Comparison of ENCODE assay signal across 1 cellular context in the genomic region with DNA sequence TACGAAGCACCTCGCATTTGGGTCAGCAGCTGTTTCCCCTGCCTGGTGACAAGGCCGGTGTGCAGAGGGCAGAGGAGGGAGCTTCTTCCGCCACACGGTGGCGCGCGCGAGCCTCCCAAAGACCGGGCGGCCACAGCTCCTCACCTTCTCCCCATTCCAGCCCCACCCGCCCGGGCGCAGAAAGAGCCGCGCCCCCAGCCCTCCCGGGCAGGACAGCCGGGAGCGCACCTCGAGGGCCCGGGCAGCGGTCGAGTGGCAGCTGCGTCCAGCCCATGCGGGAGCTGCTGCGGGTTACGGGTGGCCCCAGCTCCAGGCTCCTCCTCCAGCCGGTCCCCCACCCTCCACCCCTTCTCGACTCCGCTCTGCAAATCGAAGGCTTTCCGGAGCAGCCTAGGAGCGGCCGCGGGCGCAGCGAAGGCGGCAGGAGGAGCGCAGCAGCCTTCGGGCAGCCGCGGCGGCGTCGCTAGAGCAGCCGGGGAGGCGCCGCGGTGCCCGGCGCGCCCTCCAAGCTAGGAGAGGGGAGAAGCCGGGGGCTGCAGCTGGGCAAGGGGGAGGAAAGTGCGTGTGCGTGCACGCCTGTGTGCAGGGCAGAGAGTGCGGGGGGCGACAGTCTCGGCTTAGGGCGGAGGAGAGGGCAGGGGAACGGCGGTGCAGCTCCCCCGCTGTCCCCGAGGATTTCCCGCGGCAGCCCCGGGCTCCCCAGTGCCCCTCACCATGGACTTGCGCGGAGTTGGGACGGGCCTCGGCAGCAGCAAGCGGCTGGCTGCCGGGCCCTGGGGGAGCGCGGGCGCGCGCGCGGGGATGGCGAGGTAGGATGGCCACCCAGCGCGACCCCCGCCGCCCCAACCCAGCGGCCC.
A peak's percentile ranks its signal among the peaks of the same experiment; 100 is the strongest.
TF ChIP-seq lines count a peak whose summit lies in the region.

A gene (plus strand): TSS at position 348 of the 857 bp plus-strand sequence. CDS start 635 bp downstream, outside the sequence.

TF ChIP-seq in HepG2, 621 proteins besides CTCF, POLR2A, EP300 and RAD21 (continued from another document and continues in another):
- TF ChIP-seq, protein P1, sequence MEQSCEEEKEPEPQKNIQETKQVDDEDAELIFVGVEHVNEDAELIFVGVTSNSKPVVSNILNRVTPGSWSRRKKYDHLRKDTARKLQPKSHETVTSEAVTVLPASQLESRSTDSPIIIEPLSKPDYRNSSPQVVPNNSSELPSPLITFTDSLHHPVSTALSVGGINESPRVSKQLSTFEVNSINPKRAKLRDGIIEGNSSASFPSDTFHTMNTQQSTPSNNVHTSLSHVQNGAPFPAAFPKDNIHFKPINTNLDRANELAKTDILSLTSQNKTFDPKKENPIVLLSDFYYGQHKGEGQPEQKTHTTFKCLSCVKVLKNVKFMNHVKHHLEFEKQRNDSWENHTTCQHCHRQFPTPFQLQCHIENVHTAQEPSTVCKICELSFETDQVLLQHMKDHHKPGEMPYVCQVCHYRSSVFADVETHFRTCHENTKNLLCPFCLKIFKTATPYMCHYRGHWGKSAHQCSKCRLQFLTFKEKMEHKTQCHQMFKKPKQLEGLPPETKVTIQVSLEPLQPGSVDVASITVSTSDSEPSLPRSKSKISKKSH (CRISPR knock-in tag; IDR thresholded peaks at IDR 0.05; ENCODE audit: borderline replicate concordance) = no peak
- TF ChIP-seq TBX2 (CRISPR knock-in tag; IDR thresholded peaks at IDR 0.05; ENCODE audit: borderline replicate concordance) (peak; percentile 40; the same call in 1 of the 2 replicates), ZNF549 (CRISPR knock-in tag; IDR thresholded peaks at IDR 0.05) (no peak), BRCA1 (CRISPR knock-in tag; IDR thresholded peaks at IDR 0.05) (no peak), IKZF1 (IDR thresholded peaks at IDR 0.05) (no peak), HNF4A (CRISPR knock-in tag; IDR thresholded peaks at IDR 0.05) (no peak), SOX13 (IDR thresholded peaks at IDR 0.05) (no peak), SOX13 (CRISPR knock-in tag; conservative IDR thresholded peaks at IDR 0.05 in 1 of 2, IDR thresholded peaks at IDR 0.05 in 1 of 2) (no peak), AKAP8 (CRISPR knock-in tag; IDR thresholded peaks at IDR 0.05) (no peak), MZF1 (CRISPR knock-in tag; IDR thresholded peaks at IDR 0.05; ENCODE audit: borderline replicate concordance) (no peak), ZNF552 (CRISPR knock-in tag; IDR thresholded peaks at IDR 0.05; ENCODE audit: borderline replicate concordance) (no peak), ZNF567 (CRISPR knock-in tag; IDR thresholded peaks at IDR 0.05; ENCODE audit: borderline replicate concordance) (no peak), CCAR2 (optimal IDR thresholded peaks at IDR 0.05; ENCODE audit: low read depth, low read length) (no peak), CHD4 (IDR thresholded peaks at IDR 0.05; ENCODE audit: borderline replicate concordance, low read length) (no peak), ZEB1 (IDR thresholded peaks at IDR 0.05; ENCODE audit: insufficient replicate concordance, low read depth) (no peak), KDM2A (CRISPR knock-in tag; IDR thresholded peaks at IDR 0.05; ENCODE audit: borderline replicate concordance, low read depth) (peak; percentile 70; the same call in 1 of the 2 replicates), JUN (CRISPR knock-in tag; IDR thresholded peaks at IDR 0.05) (no peak), ZFY (CRISPR knock-in tag; IDR thresholded peaks at IDR 0.05) (no peak), ZMYM3 (CRISPR knock-in tag; IDR thresholded peaks at IDR 0.05) (no peak), STAG1 (CRISPR knock-in tag; IDR thresholded peaks at IDR 0.05) (peak; percentile 90), ZNF546 (CRISPR knock-in tag; conservative IDR thresholded peaks at IDR 0.05) (no peak), IRF2 (CRISPR knock-in tag; IDR thresholded peaks at IDR 0.05) (no peak), ZNF607 (CRISPR knock-in tag; IDR thresholded peaks at IDR 0.05; ENCODE audit: borderline replicate concordance) (no peak), ZNF570 (CRISPR knock-in tag; IDR thresholded peaks at IDR 0.05; ENCODE audit: borderline replicate concordance) (no peak), ZNF558 (CRISPR knock-in tag; IDR thresholded peaks at IDR 0.05; ENCODE audit: borderline replicate concordance) (no peak), ZNF776 (CRISPR knock-in tag; IDR thresholded peaks at IDR 0.05) (no peak), ZNF737 (CRISPR knock-in tag; IDR thresholded peaks at IDR 0.05; ENCODE audit: borderline replicate concordance) (no peak), ZNF101 (CRISPR knock-in tag; IDR thresholded peaks at IDR 0.05; ENCODE audit: borderline replicate concordance, low read depth) (no peak), NFIC (IDR thresholded peaks at IDR 0.05; ENCODE audit: low read length) (no peak), KDM4B (CRISPR knock-in tag; IDR thresholded peaks at IDR 0.05) (no peak), ZZZ3 (CRISPR knock-in tag; IDR thresholded peaks at IDR 0.05; ENCODE audit: borderline replicate concordance) (no peak)
- TF ChIP-seq, protein P2, sequence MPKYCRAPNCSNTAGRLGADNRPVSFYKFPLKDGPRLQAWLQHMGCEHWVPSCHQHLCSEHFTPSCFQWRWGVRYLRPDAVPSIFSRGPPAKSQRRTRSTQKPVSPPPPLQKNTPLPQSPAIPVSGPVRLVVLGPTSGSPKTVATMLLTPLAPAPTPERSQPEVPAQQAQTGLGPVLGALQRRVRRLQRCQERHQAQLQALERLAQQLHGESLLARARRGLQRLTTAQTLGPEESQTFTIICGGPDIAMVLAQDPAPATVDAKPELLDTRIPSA (CRISPR knock-in tag; IDR thresholded peaks at IDR 0.05; ENCODE audit: borderline replicate concordance) = no peak
- TF ChIP-seq, protein P3, sequence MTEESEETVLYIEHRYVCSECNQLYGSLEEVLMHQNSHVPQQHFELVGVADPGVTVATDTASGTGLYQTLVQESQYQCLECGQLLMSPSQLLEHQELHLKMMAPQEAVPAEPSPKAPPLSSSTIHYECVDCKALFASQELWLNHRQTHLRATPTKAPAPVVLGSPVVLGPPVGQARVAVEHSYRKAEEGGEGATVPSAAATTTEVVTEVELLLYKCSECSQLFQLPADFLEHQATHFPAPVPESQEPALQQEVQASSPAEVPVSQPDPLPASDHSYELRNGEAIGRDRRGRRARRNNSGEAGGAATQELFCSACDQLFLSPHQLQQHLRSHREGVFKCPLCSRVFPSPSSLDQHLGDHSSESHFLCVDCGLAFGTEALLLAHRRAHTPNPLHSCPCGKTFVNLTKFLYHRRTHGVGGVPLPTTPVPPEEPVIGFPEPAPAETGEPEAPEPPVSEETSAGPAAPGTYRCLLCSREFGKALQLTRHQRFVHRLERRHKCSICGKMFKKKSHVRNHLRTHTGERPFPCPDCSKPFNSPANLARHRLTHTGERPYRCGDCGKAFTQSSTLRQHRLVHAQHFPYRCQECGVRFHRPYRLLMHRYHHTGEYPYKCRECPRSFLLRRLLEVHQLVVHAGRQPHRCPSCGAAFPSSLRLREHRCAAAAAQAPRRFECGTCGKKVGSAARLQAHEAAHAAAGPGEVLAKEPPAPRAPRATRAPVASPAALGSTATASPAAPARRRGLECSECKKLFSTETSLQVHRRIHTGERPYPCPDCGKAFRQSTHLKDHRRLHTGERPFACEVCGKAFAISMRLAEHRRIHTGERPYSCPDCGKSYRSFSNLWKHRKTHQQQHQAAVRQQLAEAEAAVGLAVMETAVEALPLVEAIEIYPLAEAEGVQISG (CRISPR knock-in tag; IDR thresholded peaks at IDR 0.05) = 0 out of 2 replicates have a peak, but pooled peaks have one; percentile 16
- TF ChIP-seq, protein P4, sequence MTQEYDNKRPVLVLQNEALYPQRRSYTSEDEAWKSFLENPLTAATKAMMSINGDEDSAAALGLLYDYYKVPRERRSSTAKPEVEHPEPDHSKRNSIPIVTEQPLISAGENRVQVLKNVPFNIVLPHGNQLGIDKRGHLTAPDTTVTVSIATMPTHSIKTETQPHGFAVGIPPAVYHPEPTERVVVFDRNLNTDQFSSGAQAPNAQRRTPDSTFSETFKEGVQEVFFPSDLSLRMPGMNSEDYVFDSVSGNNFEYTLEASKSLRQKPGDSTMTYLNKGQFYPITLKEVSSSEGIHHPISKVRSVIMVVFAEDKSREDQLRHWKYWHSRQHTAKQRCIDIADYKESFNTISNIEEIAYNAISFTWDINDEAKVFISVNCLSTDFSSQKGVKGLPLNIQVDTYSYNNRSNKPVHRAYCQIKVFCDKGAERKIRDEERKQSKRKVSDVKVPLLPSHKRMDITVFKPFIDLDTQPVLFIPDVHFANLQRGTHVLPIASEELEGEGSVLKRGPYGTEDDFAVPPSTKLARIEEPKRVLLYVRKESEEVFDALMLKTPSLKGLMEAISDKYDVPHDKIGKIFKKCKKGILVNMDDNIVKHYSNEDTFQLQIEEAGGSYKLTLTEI (CRISPR knock-in tag; conservative IDR thresholded peaks at IDR 0.05) = no peak
- TF ChIP-seq, protein P5, sequence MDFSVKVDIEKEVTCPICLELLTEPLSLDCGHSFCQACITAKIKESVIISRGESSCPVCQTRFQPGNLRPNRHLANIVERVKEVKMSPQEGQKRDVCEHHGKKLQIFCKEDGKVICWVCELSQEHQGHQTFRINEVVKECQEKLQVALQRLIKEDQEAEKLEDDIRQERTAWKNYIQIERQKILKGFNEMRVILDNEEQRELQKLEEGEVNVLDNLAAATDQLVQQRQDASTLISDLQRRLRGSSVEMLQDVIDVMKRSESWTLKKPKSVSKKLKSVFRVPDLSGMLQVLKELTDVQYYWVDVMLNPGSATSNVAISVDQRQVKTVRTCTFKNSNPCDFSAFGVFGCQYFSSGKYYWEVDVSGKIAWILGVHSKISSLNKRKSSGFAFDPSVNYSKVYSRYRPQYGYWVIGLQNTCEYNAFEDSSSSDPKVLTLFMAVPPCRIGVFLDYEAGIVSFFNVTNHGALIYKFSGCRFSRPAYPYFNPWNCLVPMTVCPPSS (IDR thresholded peaks at IDR 0.05) = no peak
- TF ChIP-seq, protein P6, sequence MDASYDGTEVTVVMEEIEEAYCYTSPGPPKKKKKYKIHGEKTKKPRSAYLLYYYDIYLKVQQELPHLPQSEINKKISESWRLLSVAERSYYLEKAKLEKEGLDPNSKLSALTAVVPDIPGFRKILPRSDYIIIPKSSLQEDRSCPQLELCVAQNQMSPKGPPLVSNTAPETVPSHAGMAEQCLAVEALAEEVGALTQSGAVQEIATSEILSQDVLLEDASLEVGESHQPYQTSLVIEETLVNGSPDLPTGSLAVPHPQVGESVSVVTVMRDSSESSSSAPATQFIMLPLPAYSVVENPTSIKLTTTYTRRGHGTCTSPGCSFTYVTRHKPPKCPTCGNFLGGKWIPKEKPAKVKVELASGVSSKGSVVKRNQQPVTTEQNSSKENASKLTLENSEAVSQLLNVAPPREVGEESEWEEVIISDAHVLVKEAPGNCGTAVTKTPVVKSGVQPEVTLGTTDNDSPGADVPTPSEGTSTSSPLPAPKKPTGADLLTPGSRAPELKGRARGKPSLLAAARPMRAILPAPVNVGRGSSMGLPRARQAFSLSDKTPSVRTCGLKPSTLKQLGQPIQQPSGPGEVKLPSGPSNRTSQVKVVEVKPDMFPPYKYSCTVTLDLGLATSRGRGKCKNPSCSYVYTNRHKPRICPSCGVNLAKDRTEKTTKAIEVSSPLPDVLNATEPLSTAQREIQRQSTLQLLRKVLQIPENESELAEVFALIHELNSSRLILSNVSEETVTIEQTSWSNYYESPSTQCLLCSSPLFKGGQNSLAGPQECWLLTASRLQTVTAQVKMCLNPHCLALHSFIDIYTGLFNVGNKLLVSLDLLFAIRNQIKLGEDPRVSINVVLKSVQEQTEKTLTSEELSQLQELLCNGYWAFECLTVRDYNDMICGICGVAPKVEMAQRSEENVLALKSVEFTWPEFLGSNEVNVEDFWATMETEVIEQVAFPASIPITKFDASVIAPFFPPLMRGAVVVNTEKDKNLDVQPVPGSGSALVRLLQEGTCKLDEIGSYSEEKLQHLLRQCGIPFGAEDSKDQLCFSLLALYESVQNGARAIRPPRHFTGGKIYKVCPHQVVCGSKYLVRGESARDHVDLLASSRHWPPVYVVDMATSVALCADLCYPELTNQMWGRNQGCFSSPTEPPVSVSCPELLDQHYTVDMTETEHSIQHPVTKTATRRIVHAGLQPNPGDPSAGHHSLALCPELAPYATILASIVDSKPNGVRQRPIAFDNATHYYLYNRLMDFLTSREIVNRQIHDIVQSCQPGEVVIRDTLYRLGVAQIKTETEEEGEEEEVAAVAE (CRISPR knock-in tag; IDR thresholded peaks at IDR 0.05; ENCODE audit: borderline replicate concordance) = no peak
- TF ChIP-seq, protein P7, sequence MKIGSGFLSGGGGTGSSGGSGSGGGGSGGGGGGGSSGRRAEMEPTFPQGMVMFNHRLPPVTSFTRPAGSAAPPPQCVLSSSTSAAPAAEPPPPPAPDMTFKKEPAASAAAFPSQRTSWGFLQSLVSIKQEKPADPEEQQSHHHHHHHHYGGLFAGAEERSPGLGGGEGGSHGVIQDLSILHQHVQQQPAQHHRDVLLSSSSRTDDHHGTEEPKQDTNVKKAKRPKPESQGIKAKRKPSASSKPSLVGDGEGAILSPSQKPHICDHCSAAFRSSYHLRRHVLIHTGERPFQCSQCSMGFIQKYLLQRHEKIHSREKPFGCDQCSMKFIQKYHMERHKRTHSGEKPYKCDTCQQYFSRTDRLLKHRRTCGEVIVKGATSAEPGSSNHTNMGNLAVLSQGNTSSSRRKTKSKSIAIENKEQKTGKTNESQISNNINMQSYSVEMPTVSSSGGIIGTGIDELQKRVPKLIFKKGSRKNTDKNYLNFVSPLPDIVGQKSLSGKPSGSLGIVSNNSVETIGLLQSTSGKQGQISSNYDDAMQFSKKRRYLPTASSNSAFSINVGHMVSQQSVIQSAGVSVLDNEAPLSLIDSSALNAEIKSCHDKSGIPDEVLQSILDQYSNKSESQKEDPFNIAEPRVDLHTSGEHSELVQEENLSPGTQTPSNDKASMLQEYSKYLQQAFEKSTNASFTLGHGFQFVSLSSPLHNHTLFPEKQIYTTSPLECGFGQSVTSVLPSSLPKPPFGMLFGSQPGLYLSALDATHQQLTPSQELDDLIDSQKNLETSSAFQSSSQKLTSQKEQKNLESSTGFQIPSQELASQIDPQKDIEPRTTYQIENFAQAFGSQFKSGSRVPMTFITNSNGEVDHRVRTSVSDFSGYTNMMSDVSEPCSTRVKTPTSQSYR (CRISPR knock-in tag; IDR thresholded peaks at IDR 0.05; ENCODE audit: borderline replicate concordance) = no peak
- TF ChIP-seq, protein P8, sequence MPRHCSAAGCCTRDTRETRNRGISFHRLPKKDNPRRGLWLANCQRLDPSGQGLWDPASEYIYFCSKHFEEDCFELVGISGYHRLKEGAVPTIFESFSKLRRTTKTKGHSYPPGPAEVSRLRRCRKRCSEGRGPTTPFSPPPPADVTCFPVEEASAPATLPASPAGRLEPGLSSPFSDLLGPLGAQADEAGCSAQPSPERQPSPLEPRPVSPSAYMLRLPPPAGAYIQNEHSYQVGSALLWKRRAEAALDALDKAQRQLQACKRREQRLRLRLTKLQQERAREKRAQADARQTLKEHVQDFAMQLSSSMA (CRISPR knock-in tag; IDR thresholded peaks at IDR 0.05) = no peak
